ENCODE assay signal across 16 cellular contexts in the genomic region with DNA sequence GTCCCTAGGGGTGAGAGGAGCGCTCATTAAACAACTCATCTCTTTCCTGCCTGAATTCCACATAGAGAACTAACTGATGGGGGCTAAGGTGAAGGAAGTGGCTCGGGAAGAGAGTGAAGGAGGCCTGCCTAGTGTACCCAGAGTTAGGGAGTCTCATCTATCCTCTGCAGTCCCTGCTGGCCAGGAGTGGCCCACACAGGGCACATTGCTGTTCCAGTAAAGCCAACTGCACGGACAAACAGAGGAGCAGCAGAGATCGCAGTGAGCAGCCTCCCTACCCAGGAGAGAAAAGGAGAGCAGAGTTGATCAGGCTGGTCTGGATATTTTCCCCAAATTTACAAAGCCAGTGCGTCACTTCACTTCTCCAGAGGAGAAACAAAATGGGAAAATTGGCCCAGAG. TPM values are rescaled to one million over a fixed set of nuclear protein-coding genes. Genes with fewer than 3 reads are reported as not detected.
"Had no signal": no experiment of that assay in that cellular context is flagged by ENCODE, and none has a peak within 500 bp of the region (broad histone marks: within the 10 kb centered on the region; RNA-seq: fewer than 3 reads in every experiment).

No MANE protein-coding gene starts in this region.

- H3K36me3 Mint-ChIP-seq: natural killer cell treated with Interleukin-12 subunit alpha and Interleukin-12 subunit beta and Interleukin-15 and Interleukin-18, amount 100 ng/mL, for 72 hours had no signal

- H3K27ac ChIP-seq: epithelial cell of prostate, lower lobe of right lung, sigmoid colon, testis had no signal

- H3K4me1 ChIP-seq: lower lobe of right lung, sigmoid colon, testis had no signal

- H3K27me3 ChIP-seq: sigmoid colon, testis had no signal

- ATAC-seq: activated T-helper 17 cell treated with anti-CD3 and anti-CD28 coated beads, Interleukin-2, amount 50 U/mL, for 72 hours; lower lobe of right lung; natural killer cell treated with Interleukin-12 subunit alpha and Interleukin-12 subunit beta and Interleukin-15 and Interleukin-18, amount 100 ng/mL, for 72 hours; stimulated activated naive CD8-positive, alpha-beta T cell treated with anti-CD3 and anti-CD28 coated beads, Interleukin-15, amount 100 ng/mL, for 72 hours; T-helper 17 cell had no signal

- H3K4me3 Mint-ChIP-seq: activated B cell treated with CpG ODN at 0.5 μM for 24 hours; activated CD4-positive, alpha-beta T cell treated with anti-CD3 and anti-CD28 coated beads, Interleukin-2, amount 10 ng/mL, durations not matched to agents 7 days and 5 days; activated naive CD4-positive, alpha-beta T cell treated with anti-CD3 and anti-CD28 coated beads for 36 hours; activated T-helper 17 cell treated with anti-CD3 and anti-CD28 coated beads, Interleukin-2, amount 50 U/mL, for 72 hours; natural killer cell treated with Interleukin-12 subunit alpha and Interleukin-12 subunit beta and Interleukin-15 and Interleukin-18, amount 100 ng/mL, for 72 hours; stimulated activated naive CD8-positive, alpha-beta T cell treated with anti-CD3 and anti-CD28 coated beads, Interleukin-15, amount 100 ng/mL, for 72 hours; T-helper 17 cell had no signal

- H3K4me1 Mint-ChIP-seq: activated B cell treated with CpG ODN at 0.5 μM for 24 hours; activated CD4-positive, alpha-beta T cell treated with anti-CD3 and anti-CD28 coated beads, Interleukin-2, amount 10 ng/mL, durations not matched to agents 7 days and 5 days; activated T-helper 17 cell treated with anti-CD3 and anti-CD28 coated beads, Interleukin-2, amount 50 U/mL, for 72 hours; stimulated activated naive CD8-positive, alpha-beta T cell treated with anti-CD3 and anti-CD28 coated beads, Interleukin-15, amount 100 ng/mL, for 72 hours; T-helper 17 cell had no signal

- DNase-seq: activated B cell treated with CpG ODN at 0.5 μM for 24 hours; activated CD4-positive, alpha-beta T cell treated with anti-CD3 and anti-CD28 coated beads, Interleukin-2, amount 10 ng/mL, durations not matched to agents 7 days and 5 days; activated naive CD4-positive, alpha-beta T cell treated with anti-CD3 and anti-CD28 coated beads for 36 hours; activated T-cell treated with anti-CD3 and anti-CD28 coated beads for 4 hours; central memory CD4-positive, alpha-beta T cell; cortex of kidney; effector memory CD4-positive, alpha-beta T cell; lower lobe of right lung; sigmoid colon; stimulated activated CD4-positive, alpha-beta T cell treated with anti-CD3 and anti-CD28 coated beads, Interleukin-4, amount 100 ng/mL, for 24 hours; stimulated activated naive CD8-positive, alpha-beta T cell treated with anti-CD3 and anti-CD28 coated beads, Interleukin-15, amount 100 ng/mL, for 72 hours; T-helper 17 cell; testis had no signal

- H3K36me3 ChIP-seq: lower lobe of right lung, sigmoid colon had no signal

- H3K27ac Mint-ChIP-seq: activated B cell treated with CpG ODN at 0.5 μM for 24 hours; activated CD4-positive, alpha-beta T cell treated with anti-CD3 and anti-CD28 coated beads, Interleukin-2, amount 10 ng/mL, durations not matched to agents 7 days and 5 days; activated naive CD4-positive, alpha-beta T cell treated with anti-CD3 and anti-CD28 coated beads for 36 hours; activated T-helper 17 cell treated with anti-CD3 and anti-CD28 coated beads, Interleukin-2, amount 50 U/mL, for 72 hours; natural killer cell treated with Interleukin-12 subunit alpha and Interleukin-12 subunit beta and Interleukin-15 and Interleukin-18, amount 100 ng/mL, for 72 hours; stimulated activated naive CD8-positive, alpha-beta T cell treated with anti-CD3 and anti-CD28 coated beads, Interleukin-15, amount 100 ng/mL, for 72 hours; T-helper 17 cell had no signal

- H3K4me3 ChIP-seq: lower lobe of right lung, sigmoid colon, testis had no signal

- H3K9me3 ChIP-seq: lower lobe of right lung, sigmoid colon, testis had no signal

- H3K9me3 Mint-ChIP-seq: activated B cell treated with CpG ODN at 0.5 μM for 24 hours; activated CD4-positive, alpha-beta T cell treated with anti-CD3 and anti-CD28 coated beads, Interleukin-2, amount 10 ng/mL, durations not matched to agents 7 days and 5 days; activated naive CD4-positive, alpha-beta T cell treated with anti-CD3 and anti-CD28 coated beads for 36 hours; activated T-helper 17 cell treated with anti-CD3 and anti-CD28 coated beads, Interleukin-2, amount 50 U/mL, for 72 hours; natural killer cell treated with Interleukin-12 subunit alpha and Interleukin-12 subunit beta and Interleukin-15 and Interleukin-18, amount 100 ng/mL, for 72 hours; stimulated activated naive CD8-positive, alpha-beta T cell treated with anti-CD3 and anti-CD28 coated beads, Interleukin-15, amount 100 ng/mL, for 72 hours had no signal

RNA-seq across cellular contexts. Expression of a gene that starts 16.9 kb away (rescaled TPM):
- total RNA-seq: activated B cell treated with CpG ODN at 0.5 μM for 24 hours had no signal
